In the genomic region with DNA sequence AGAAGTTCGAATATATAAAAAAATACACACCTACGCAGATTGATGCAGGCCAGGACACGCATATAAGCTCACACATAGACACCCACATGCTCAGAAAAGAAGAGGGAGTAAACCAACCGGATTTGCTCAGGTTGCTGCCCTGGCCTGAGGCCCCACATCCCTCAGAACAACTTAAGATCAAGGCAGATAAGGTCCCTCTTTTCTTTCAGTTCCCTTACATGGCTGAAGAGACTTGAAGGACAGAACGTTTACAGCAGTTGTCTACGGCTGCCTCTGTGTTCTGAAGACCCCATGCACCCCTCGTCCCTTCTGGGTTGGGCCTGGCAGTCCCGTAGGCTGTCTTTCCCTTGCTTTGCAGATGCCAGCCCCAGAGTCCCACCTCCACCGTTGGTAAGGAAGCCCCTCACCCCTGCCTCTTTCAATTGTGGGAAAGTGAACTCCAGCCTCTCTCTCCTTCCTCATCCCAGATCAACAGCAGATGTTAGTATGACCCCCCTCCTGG, we compare ENCODE assay signal across 12 cellular contexts. TPM values are rescaled to one million over a fixed set of nuclear protein-coding genes. Genes with fewer than 3 reads are reported as not detected.
DNase-seq lines count a peak whose midpoint lies in the region; ATAC-seq and TF ChIP-seq lines count a peak whose summit lies in the region.
"Had no signal": no experiment of that assay in that cellular context is flagged by ENCODE, and none has a peak within 500 bp of the region (broad histone marks: within the 10 kb centered on the region; RNA-seq: fewer than 3 reads in every experiment).

No MANE protein-coding gene starts in this region.

- DNase-seq in GM06990 (ENCODE audit: extremely low read depth, insufficient read length) (peak; percentile 36), MV-4-11 (lab: John Stamatoyannopoulos, UW) (peak; percentile 24), HuH-7.5 (ENCODE audit: low spot score) (no peak)
- no peak for DNase-seq in activated CD4-positive, alpha-beta T cell treated with anti-CD3 and anti-CD28 coated beads, Interleukin-2, amount 50 U/mL, for 1 hour
- no peak for DNase-seq in effector memory CD4-positive, alpha-beta T cell
- DNase-seq: activated T-cell treated with anti-CD3 and anti-CD28 coated beads, Interleukin-2, amount 50 U/mL, for 1 hour; NCI-H2171; thyroid gland had no signal

- H3K4me1 ChIP-seq in esophagus (ENCODE audit: control insufficient read depth in 2 of 2, insufficient read depth in 2 of 2, low read length in 1 of 2) = peaks cover 0 to 8% of the 10 kb centered on the region in 2 donors
- peaks cover 8% of the 10 kb centered on the region for H3K4me1 ChIP-seq in effector memory CD4-positive, alpha-beta T cell (ENCODE audit: control insufficient read depth, insufficient read depth, low read length, poor library complexity, severe bottlenecking)

- H3K27me3 ChIP-seq in GM06990 (replicated peaks; ENCODE audit: control insufficient read depth, insufficient read depth, low read length) (no peaks in the 10 kb centered on the region), esophagus (ENCODE audit: control insufficient read depth in 1 of 2, insufficient read depth in 2 of 2, low read length in 2 of 2) (no peaks in the 10 kb centered on the region)
- H3K27me3 ChIP-seq in effector memory CD4-positive, alpha-beta T cell (replicated peaks; ENCODE audit: control insufficient read depth, insufficient read depth, low read length, poor library complexity, severe bottlenecking) = no peaks in the 10 kb centered on the region
- H3K27me3 ChIP-seq: thyroid gland had no signal

- 36% methylated on average over 9 of the region's 9 CpGs for WGBS in esophagus, 2 donors

- no peak for ATAC-seq in GM21576 (IDR thresholded peaks at IDR 0.05; ENCODE audit: unreplicated experiment)
- ATAC-seq: HCT116 had no signal

- TF ChIP-seq CTCF in GM06990 (IDR thresholded peaks at IDR 0.05; ENCODE audit: insufficient read depth, low read length, poor library complexity, severe bottlenecking) = no peak

- H3K4me3 ChIP-seq in GM06990 (replicated peaks; ENCODE audit: low read depth, low read length) (peak overlapping the region; percentile 35; the same call in 1 of the 2 replicates), esophagus (ENCODE audit: low read depth in 1 of 2, low read length in 2 of 2) (peak overlapping the region in 1 of 2 donors; percentile 10), skin epidermis (no peak overlapping the region)
- H3K4me3 ChIP-seq in effector memory CD4-positive, alpha-beta T cell (ENCODE audit: insufficient read depth, low read depth, low read length, poor library complexity, severe bottlenecking) = no peak overlapping the region
- H3K4me3 ChIP-seq: thyroid gland had no signal

- H3K9me3 ChIP-seq in esophagus (ENCODE audit: control insufficient read depth in 2 of 2, insufficient read depth in 1 of 2, low read depth in 1 of 2, low read length in 1 of 2) = no peaks in the 10 kb centered on the region
- H3K9me3 ChIP-seq in effector memory CD4-positive, alpha-beta T cell (ENCODE audit: control insufficient read depth, low read length) = no peaks in the 10 kb centered on the region
- H3K9me3 ChIP-seq: thyroid gland had no signal

- H3K27ac ChIP-seq in esophagus (ENCODE audit: low read depth in 2 of 2, low read length in 1 of 2) (peak overlapping the region; percentile 82 to 94), skin epidermis (peak overlapping the region in 19 of 21 experiments; percentile 29 to 98 (median 77))
- H3K27ac ChIP-seq in effector memory CD4-positive, alpha-beta T cell (ENCODE audit: insufficient read depth, low read length, poor library complexity, severe bottlenecking) = no peak overlapping the region
- H3K27ac ChIP-seq: thyroid gland had no signal

- no peaks in the 10 kb centered on the region for H3K36me3 ChIP-seq in GM06990 (ENCODE audit: control insufficient read depth, insufficient read depth, low read length)
- H3K36me3 ChIP-seq in esophagus (ENCODE audit: control insufficient read depth in 2 of 2, insufficient read depth in 2 of 2, low read length in 1 of 2) = no peaks in the 10 kb centered on the region
- H3K36me3 ChIP-seq in effector memory CD4-positive, alpha-beta T cell (ENCODE audit: control insufficient read depth, insufficient read depth, low read length) = no peaks in the 10 kb centered on the region
- H3K36me3 ChIP-seq: thyroid gland had no signal

RNA-seq across cellular contexts. Expression of a gene that starts 4.3 kb away (rescaled TPM):
- polyA plus RNA-seq in esophagus = 100 to 1,000 TPM; 356 to 374 TPM

Comparison
In these comparisons a context has a peak if more than half of its experiments do, and no peak if none do; other contexts are left out.
1. DNase-seq: peak in GM06990 (single experiment) and MV-4-11 (single experiment); none in activated CD4-positive, alpha-beta T cell treated with anti-CD3 and anti-CD28 coated beads, Interleukin-2, amount 50 U/mL, for 1 hour (single experiment), HuH-7.5 (single experiment) and effector memory CD4-positive, alpha-beta T cell (0 of 3).